Comparison of ENCODE assay signal across 17 cellular contexts in genomic region chr12:44117368-44117767, GRCh38.
"Had no signal": no experiment of that assay in that cellular context is flagged by ENCODE, and none has a peak within 500 bp of the region (broad histone marks: within the 10 kb centered on the region; RNA-seq: fewer than 3 reads in every experiment).

No MANE protein-coding gene starts in this region.

- H3K4me1 ChIP-seq: adrenal gland, upper lobe of right lung had no signal

- H3K9me3 ChIP-seq: adrenal gland, upper lobe of right lung had no signal

- DNase-seq: activated CD4-positive, alpha-beta T cell treated with anti-CD3 and anti-CD28 coated beads for 4 hours; activated CD8-positive, alpha-beta memory T cell treated with anti-CD3 and anti-CD28 coated beads, Interleukin-2, amount 50 U/mL, for 48 hours; activated CD8-positive, alpha-beta T cell treated with anti-CD3 and anti-CD28 coated beads, Interleukin-2, amount 10 ng/mL, durations not matched to agents 7 days and 5 days; activated naive CD4-positive, alpha-beta T cell treated with anti-CD3 and anti-CD28 coated beads, Interleukin-2, amount 10 ng/mL, durations not matched to agents 7 days and 5 days; adrenal gland; dermis blood vessel endothelial cell; endodermal cell; heart left ventricle; islet precursor cell; left ventricle myocardium superior; mesendoderm; stimulated activated CD4-positive, alpha-beta T cell treated with anti-CD3 and anti-CD28 coated beads, Interleukin-2, amount 100 ng/mL, for 48 hours; stimulated activated CD8-positive, alpha-beta memory T cell treated with anti-CD3 and anti-CD28 coated beads, Interleukin-4, amount 100 ng/mL, for 48 hours; stimulated activated naive CD8-positive, alpha-beta T cell treated with anti-CD3 and anti-CD28 coated beads, Interleukin-15, Interleukin-2, amounts not matched to agents 100 U/mL and 50 U/mL, for 24 hours; T1000; upper lobe of right lung had no signal

- H3K36me3 ChIP-seq: adrenal gland, heart left ventricle, upper lobe of right lung had no signal

- H3K4me3 ChIP-seq: adrenal gland, heart left ventricle, upper lobe of right lung had no signal

- H3K27me3 ChIP-seq: adrenal gland, heart left ventricle, upper lobe of right lung had no signal

- H3K27ac ChIP-seq: adrenal gland, heart left ventricle, upper lobe of right lung, VCaP had no signal
